26 cellular contexts compared by ENCODE assay signal in the genomic region with DNA sequence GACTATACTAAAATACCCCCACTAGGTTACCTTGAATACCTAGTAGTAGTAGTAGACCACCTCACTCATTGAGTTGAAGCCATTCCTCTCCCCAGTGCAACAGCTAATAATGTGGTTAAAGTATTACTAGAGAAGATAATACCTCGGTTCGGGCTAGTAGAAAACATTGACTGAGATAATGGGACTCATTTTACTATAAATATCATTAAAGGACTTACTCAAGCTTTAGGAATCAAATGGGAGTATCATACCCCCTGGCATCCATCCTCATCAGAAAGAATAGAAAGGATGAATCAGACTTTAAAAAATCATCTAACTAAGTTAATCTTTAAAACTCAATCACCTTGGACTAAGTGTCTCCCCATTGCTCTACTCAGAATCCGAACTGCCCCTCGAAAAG.
"Had no signal": no experiment of that assay in that cellular context is flagged by ENCODE, and none has a peak within 500 bp of the region (broad histone marks: within the 10 kb centered on the region; RNA-seq: fewer than 3 reads in every experiment).

No MANE protein-coding gene starts in this region.

- ATAC-seq: stimulated activated effector memory CD8-positive, alpha-beta T cell treated with anti-CD3 and anti-CD28 coated beads, Interleukin-12 subunit alpha, Interleukin-12 subunit beta, amount 100 ng/mL, for 72 hours; stimulated activated memory B cell treated with anti-CD40 and anti-IgM and Interleukin-4, amounts not matched to agents 10 μg/mL and 1 μg/mL and 100 μg/mL, for 72 hours; stimulated activated naive B cell treated with anti-CD40 and anti-IgM and Interleukin-4, amounts not matched to agents 10 μg/mL and 1 μg/mL and 100 μg/mL, for 72 hours; stimulated activated naive CD8-positive, alpha-beta T cell treated with anti-CD3 and anti-CD28 coated beads, Interleukin-15, amount 100 ng/mL, for 72 hours; stimulated activated naive CD8-positive, alpha-beta T cell treated with anti-CD3 and anti-CD28 coated beads, Interleukin-15, Interleukin-2, amounts not matched to agents 100 U/mL and 50 U/mL, for 24 hours; upper lobe of right lung had no signal

- H3K4me3 ChIP-seq: stomach, suprapubic skin, testis, thoracic aorta, thyroid gland, tibial artery, tibial nerve, transverse colon, upper lobe of left lung, upper lobe of right lung, uterus, vagina had no signal

- H3K27me3 ChIP-seq: stomach, testis, thyroid gland, tibial nerve, transverse colon, upper lobe of left lung, upper lobe of right lung, uterus, vagina had no signal

- DNase-seq: stimulated activated CD4-positive, alpha-beta T cell treated with anti-CD3 and anti-CD28 coated beads, Interleukin-2, amount 100 ng/mL, for 48 hours; stimulated activated CD4-positive, alpha-beta T cell treated with anti-CD3 and anti-CD28 coated beads, Interleukin-4, amount 100 ng/mL, for 1 hour; stimulated activated CD4-positive, alpha-beta T cell treated with anti-CD3 and anti-CD28 coated beads, Interleukin-4, amount 100 ng/mL, for 24 hours; stimulated activated CD4-positive, alpha-beta T cell treated with anti-CD3 and anti-CD28 coated beads, Interleukin-4, amount 100 ng/mL, for 4 hours; stimulated activated CD8-positive, alpha-beta memory T cell treated with anti-CD3 and anti-CD28 coated beads, Interleukin-4, amount 100 ng/mL, for 48 hours; stimulated activated naive B cell treated with anti-CD40 and anti-IgM and Interleukin-4, amounts not matched to agents 10 μg/mL and 1 μg/mL and 100 μg/mL, for 72 hours; stimulated activated naive CD4-positive, alpha-beta T cell; stimulated activated naive CD4-positive, alpha-beta T cell treated with Interleukin-2 at 50 U/mL for 16 hours; stimulated activated naive CD8-positive, alpha-beta T cell treated with anti-CD3 and anti-CD28 coated beads, Interleukin-15, amount 100 ng/mL, for 72 hours; stimulated activated naive CD8-positive, alpha-beta T cell treated with anti-CD3 and anti-CD28 coated beads, Interleukin-15, Interleukin-2, amounts not matched to agents 100 U/mL and 50 U/mL, for 24 hours; stomach; substantia nigra; testis; thyroid gland; tibial artery; transverse colon; trophoblast cell; upper lobe of left lung; upper lobe of right lung; uterus had no signal

- H3K36me3 ChIP-seq: stomach, suprapubic skin, thoracic aorta, thyroid gland, tibial artery, tibial nerve, transverse colon, upper lobe of left lung, upper lobe of right lung, uterus, vagina had no signal

- H3K4me1 ChIP-seq: stomach, suprapubic skin, testis, tibial artery, tibial nerve, transverse colon, upper lobe of left lung, upper lobe of right lung, uterus, vagina had no signal

- H3K9me3 ChIP-seq: testis, thyroid gland, uterus had no signal

- H3K27ac ChIP-seq: stomach, suprapubic skin, testis, thoracic aorta, tibial artery, tibial nerve, transverse colon, upper lobe of left lung, upper lobe of right lung, uterus, vagina had no signal
